ENCODE assay signal across 9 cellular contexts in genomic region chr10:119478111-119479047, GRCh38.
DNase-seq lines count a peak whose midpoint lies in the region; ATAC-seq and TF ChIP-seq lines count a peak whose summit lies in the region.
"Had no signal": no experiment of that assay in that cellular context is flagged by ENCODE, and none has a peak within 500 bp of the region (broad histone marks: within the 10 kb centered on the region; RNA-seq: fewer than 3 reads in every experiment).

No MANE protein-coding gene starts in this region.

- DNase-seq in choroid plexus epithelial cell (ENCODE audit: low read depth) (peak; percentile 16), OCI-M1 (lab: John Stamatoyannopoulos, UW) (no peak), NCI-H2081 (lab: John Stamatoyannopoulos, UW) (no peak), glomerular visceral epithelial cell (ENCODE audit: extremely low spot score) (no peak), transverse colon (no peak)

- no peak overlapping the region for H3K27ac ChIP-seq in transverse colon
- H3K27ac ChIP-seq: VCaP had no signal

- no peaks in the 10 kb centered on the region for H3K9me3 ChIP-seq in transverse colon

- no peaks in the 10 kb centered on the region for H3K36me3 ChIP-seq in transverse colon

- H3K4me3 ChIP-seq in choroid plexus epithelial cell (ENCODE audit: low read depth, low read length) (no peak overlapping the region), transverse colon (no peak overlapping the region)

- H3K4me1 ChIP-seq in transverse colon = no peaks in the 10 kb centered on the region

- TF ChIP-seq CTCF in choroid plexus epithelial cell (conservative IDR thresholded peaks at IDR 0.05; ENCODE audit: low read depth, low read length) (no peak), transverse colon (IDR thresholded peaks at IDR 0.05) (no peak)

- intact Hi-C loops in transverse colon (cut with DNase I; ENCODE audit: low total_unique reads) = no loop called here

- no peaks in the 10 kb centered on the region for H3K27me3 ChIP-seq in transverse colon

- in situ Hi-C loops in transverse colon (cut with MboI; ENCODE audit: low pct_ligation_motif_present in 1 of 4, low pct_unique_long_range_greater_than_20kb in 1 of 4, low sequenced_read_pairs in 3 of 4) = no loop called here

- TF ChIP-seq POLR2A in transverse colon (IDR thresholded peaks at IDR 0.05) = no peak

- TF ChIP-seq EP300 in transverse colon (IDR thresholded peaks at IDR 0.05; ENCODE audit: low read depth) = no peak

- ATAC-seq in GM18502 (IDR thresholded peaks at IDR 0.05; ENCODE audit: poor library complexity, unreplicated experiment) = peak; percentile 90
- peak; percentile 75 for ATAC-seq in GM21515 (IDR thresholded peaks at IDR 0.05; ENCODE audit: unreplicated experiment)
- ATAC-seq in HG03558 (IDR thresholded peaks at IDR 0.05; ENCODE audit: extremely low read depth, unreplicated experiment) = peak; percentile 79

- WGBS in transverse colon (ENCODE audit: low coverage in 1 of 2), 2 donors = 31 to 47% methylated on average over 3 to 8 of the region's 8 CpGs
